In the genomic region with DNA sequence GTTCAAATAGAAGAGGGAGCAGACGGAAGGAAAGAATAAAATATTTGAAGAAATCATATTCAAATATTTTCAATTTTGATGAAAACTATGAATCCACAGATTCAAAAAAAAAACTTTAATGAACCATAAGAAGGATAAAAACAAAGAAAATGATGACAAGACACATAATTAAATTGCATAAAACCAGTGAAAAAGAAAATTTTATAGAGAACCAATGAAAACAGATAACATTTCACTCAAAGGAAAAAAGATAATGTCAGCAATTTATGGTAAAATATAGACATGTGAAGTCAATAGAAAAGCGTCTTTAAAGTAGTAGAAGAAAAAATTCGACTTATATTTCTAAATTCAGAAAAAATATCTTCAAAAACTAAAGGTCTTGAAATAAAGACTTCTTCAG, we compare ENCODE assay signal across 7 cellular contexts.
"Had no signal": no experiment of that assay in that cellular context is flagged by ENCODE, and none has a peak within 500 bp of the region (broad histone marks: within the 10 kb centered on the region; RNA-seq: fewer than 3 reads in every experiment).

No MANE protein-coding gene starts in this region.

- FAIRE-seq: H1, H54 had no signal

- H2AFZ ChIP-seq: GM23338 had no signal

- H3K4me2 ChIP-seq: GM23338 had no signal

- H3K4me3 ChIP-seq: GM23338 had no signal

- DNase-seq: H9, HCEC 1CT, KG1 had no signal

- ATAC-seq: GM23338 had no signal

- H3K27ac ChIP-seq: HL-60 had no signal
